Comparison of ENCODE assay signal across 17 cellular contexts in the genomic region with DNA sequence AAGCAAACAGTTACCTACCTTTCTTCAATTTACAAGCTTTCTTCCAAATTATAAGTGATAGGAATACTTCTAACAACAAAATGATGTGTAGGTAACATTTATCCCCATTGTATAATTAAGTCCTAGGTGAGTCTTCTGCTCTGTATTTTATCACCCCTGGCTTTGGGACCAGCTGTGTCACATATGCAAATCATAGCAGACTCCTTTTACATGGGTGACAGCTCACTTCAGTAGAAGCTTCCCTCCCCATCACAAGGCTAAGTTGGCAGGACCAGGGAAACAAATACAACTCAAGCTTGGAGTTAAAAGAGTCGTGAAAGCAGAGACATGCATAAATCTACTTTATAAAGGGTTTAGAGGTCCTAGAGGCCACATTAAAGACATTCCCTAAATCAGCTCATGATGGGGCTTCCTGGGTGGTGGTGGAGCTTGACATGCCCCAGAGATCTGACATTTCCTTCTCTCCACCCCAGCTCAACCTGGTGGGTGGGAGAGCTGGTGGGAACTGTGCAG.
DNase-seq lines count a peak whose midpoint lies in the region; ATAC-seq, FAIRE-seq and TF ChIP-seq lines count a peak whose summit lies in the region.
"Had no signal": no experiment of that assay in that cellular context is flagged by ENCODE, and none has a peak within 500 bp of the region (broad histone marks: within the 10 kb centered on the region; RNA-seq: fewer than 3 reads in every experiment).

No MANE protein-coding gene starts in this region.

- peaks cover 0 to 5% of the 10 kb centered on the region in 2 donors for H3K27me3 Mint-ChIP-seq in CD8-positive, alpha-beta memory T cell
- H3K27me3 Mint-ChIP-seq: CD4-positive, alpha-beta T cell had no signal

- no peak for TF ChIP-seq EP300 in GM12878 (IDR thresholded peaks at IDR 0.05; ENCODE audit: borderline replicate concordance in 1 of 2, control insufficient read depth in 1 of 2, low read depth in 2 of 2, low read length in 2 of 2)

- SMC1A ChIA-PET in GM12878 (lab: Charles Lee; ENCODE audit: uncharacterized antibody, unreplicated experiment): no interaction called here

- CTCF ChIA-PET in GM12878 (lab: Yijun Ruan, JAX): no interaction called here
- CTCF ChIA-PET in CD8-positive, alpha-beta memory T cell (lab: Charles Lee): interaction anchor here (1.0 kb wide), 1 partner anchor 280 kb away, joined by 3 read pairs; no protein-coding TSS in a partner anchor

- H4K20me1 ChIP-seq in BLaER1: no peaks in the 10 kb centered on the region
- H4K20me1 ChIP-seq in DOHH2 (ENCODE audit: control insufficient read depth, insufficient read depth, low read depth, low read length): no peaks in the 10 kb centered on the region
- no peaks in the 10 kb centered on the region for H4K20me1 ChIP-seq in OCI-LY1 (ENCODE audit: insufficient read depth, low read length)
- no peaks in the 10 kb centered on the region for H4K20me1 ChIP-seq in GM12878 (ENCODE audit: control insufficient read depth, insufficient read depth)

- no peak for TF ChIP-seq POLR2A in GM12878 (IDR thresholded peaks at IDR 0.05; ENCODE audit: low read depth, low read length)

- TF ChIP-seq CTCF in DOHH2 (IDR thresholded peaks at IDR 0.05; ENCODE audit: low read depth, low read length, poor library complexity, severe bottlenecking) (no peak), OCI-LY1 (IDR thresholded peaks at IDR 0.05; ENCODE audit: low read length) (no peak), GM12878 (IDR thresholded peaks at IDR 0.05 in 2 of 3, conservative IDR thresholded peaks at IDR 0.05 in 1 of 3; ENCODE audit: control insufficient read depth in 2 of 3, extremely low read depth in 1 of 3, insufficient read depth in 1 of 3, low read depth in 3 of 3, low read length in 3 of 3) (no peak)

- H3K27me3 ChIP-seq in BLaER1 (no peaks in the 10 kb centered on the region), DOHH2 (ENCODE audit: control insufficient read depth, low read length) (no peaks in the 10 kb centered on the region), OCI-LY1 (ENCODE audit: insufficient read depth, low read length) (no peaks in the 10 kb centered on the region), GM12878 (replicated peaks in 1 of 2; ENCODE audit: control insufficient read depth in 2 of 2, insufficient read depth in 2 of 2, low read length in 1 of 2) (no peaks in the 10 kb centered on the region)
- no peaks in the 10 kb centered on the region for H3K27me3 ChIP-seq in CD8-positive, alpha-beta memory T cell (ENCODE audit: insufficient read depth, low read length, poor library complexity, severe bottlenecking)
- H3K27me3 ChIP-seq: SJCRH30 had no signal

- H3K4me2 ChIP-seq in BLaER1 (peak overlapping the region; percentile 68), DOHH2 (ENCODE audit: low read length) (peak overlapping the region; percentile 60), OCI-LY1 (ENCODE audit: low read length) (peak overlapping the region; percentile 40; the same call in 1 of the 2 replicates), GM12878 (ENCODE audit: control insufficient read depth, insufficient read depth) (no peak overlapping the region)

- peak overlapping the region in 1 of 7 donors; percentile 33 for H3K4me3 Mint-ChIP-seq in CD8-positive, alpha-beta memory T cell
- H3K4me3 Mint-ChIP-seq: CD4-positive, alpha-beta T cell had no signal

- H3K27ac ChIP-seq in BLaER1 (0 out of 2 replicates have a peak overlapping the region, but pooled peaks have one; percentile 6), DOHH2 (ENCODE audit: low read depth, low read length) (peak overlapping the region; percentile 38), OCI-LY1 (ENCODE audit: low read depth, low read length, poor library complexity, severe bottlenecking) (peak overlapping the region; percentile 42), GM12878 (ENCODE audit: control insufficient read depth, insufficient read depth) (no peak overlapping the region)
- H3K27ac ChIP-seq in CD8-positive, alpha-beta memory T cell (ENCODE audit: low read depth, low read length): no peak overlapping the region
- H3K27ac ChIP-seq: SJCRH30 had no signal

- H3K9me3 Mint-ChIP-seq in CD8-positive, alpha-beta memory T cell: peaks cover 0 to 1% (median 0%) of the 10 kb centered on the region in 5 donors

- H2AFZ ChIP-seq in OCI-LY1 (ENCODE audit: low read length) (no peak overlapping the region), GM12878 (ENCODE audit: control insufficient read depth, low read depth, low read length) (no peak overlapping the region)

- no peaks in the 10 kb centered on the region for H3K79me2 ChIP-seq in DOHH2 (ENCODE audit: control insufficient read depth, low read length)
- no peaks in the 10 kb centered on the region for H3K79me2 ChIP-seq in OCI-LY1 (ENCODE audit: insufficient read depth, low read length)
- no peaks in the 10 kb centered on the region for H3K79me2 ChIP-seq in GM12878 (ENCODE audit: control insufficient read depth, insufficient read depth, low read length)

- peaks cover 19 to 36% (median 34%) of the 10 kb centered on the region in 3 donors for H3K4me1 Mint-ChIP-seq in CD8-positive, alpha-beta memory T cell

- TF ChIP-seq RAD21 in GM12878 (IDR thresholded peaks at IDR 0.05; ENCODE audit: insufficient read depth, low read depth, low read length): no peak

- POLR2A ChIA-PET in GM12878 (lab: Charles Lee): no interaction called here
- POLR2A ChIA-PET in CD8-positive, alpha-beta memory T cell (lab: Charles Lee): no interaction called here

- no peak overlapping the region for H3K9ac ChIP-seq in BLaER1
- H3K9ac ChIP-seq in OCI-LY1 (ENCODE audit: low read length): peak overlapping the region; percentile 3; the same call in 1 of the 2 replicates
- H3K9ac ChIP-seq in GM12878 (ENCODE audit: control insufficient read depth, insufficient read depth, low read length): no peak overlapping the region

- BruUV-seq in GM12878 (replicated peaks; lab: Mats Ljungman, UMichigan): no TSS peak

- intact Hi-C loops in GM12878 (cut with micrococcal nuclease; ENCODE audit: unreplicated experiment): no loop called here

- in situ Hi-C loops in GM12878 (cut with MboI): loop anchor here (5.0 kb wide), 1 partner anchor 48 kb away; no protein-coding TSS in a partner anchor

- H3K9me3 ChIP-seq in BLaER1 (peaks cover 8% of the 10 kb centered on the region), DOHH2 (ENCODE audit: control insufficient read depth, insufficient read depth, low read length) (peaks cover 5% of the 10 kb centered on the region; the same call in 1 of the 2 replicates), OCI-LY1 (ENCODE audit: low read length) (0 out of 2 replicates have a peak, but pooled peaks cover 2% of the 10 kb centered on the region), GM12878 (replicated peaks; ENCODE audit: control insufficient read depth, insufficient read depth, low read length) (no peaks in the 10 kb centered on the region; the same call in 2 of the 3 replicates)
- H3K9me3 ChIP-seq in CD8-positive, alpha-beta memory T cell (ENCODE audit: low read length): no peaks in the 10 kb centered on the region

- no peak for ATAC-seq in GM12878
- no peak for ATAC-seq in HG02642 (IDR thresholded peaks at IDR 0.05; ENCODE audit: poor library complexity, unreplicated experiment)

- H3K36me3 Mint-ChIP-seq in CD8-positive, alpha-beta memory T cell: peaks cover 0 to 4% (median 0%) of the 10 kb centered on the region in 3 donors

- no peaks in the 10 kb centered on the region for H3K36me3 ChIP-seq in BLaER1
- H3K36me3 ChIP-seq in DOHH2 (ENCODE audit: control insufficient read depth, low read length): no peaks in the 10 kb centered on the region
- H3K36me3 ChIP-seq in OCI-LY1 (ENCODE audit: insufficient read depth, low read length): no peaks in the 10 kb centered on the region
- H3K36me3 ChIP-seq in GM12878 (ENCODE audit: control insufficient read depth in 2 of 2, insufficient read depth in 2 of 2, low read length in 1 of 2): no peaks in the 10 kb centered on the region
- H3K36me3 ChIP-seq in CD8-positive, alpha-beta memory T cell (ENCODE audit: insufficient read depth, low read length): no peaks in the 10 kb centered on the region
- H3K36me3 ChIP-seq: SJCRH30 had no signal

- H3F3A ChIP-seq in DOHH2 (ENCODE audit: control insufficient read depth, insufficient read depth) (no peaks in the 10 kb centered on the region), OCI-LY1 (ENCODE audit: insufficient read depth, low read length) (no peaks in the 10 kb centered on the region)

- no peak overlapping the region for H3K27ac Mint-ChIP-seq in CD8-positive, alpha-beta memory T cell
- H3K27ac Mint-ChIP-seq: CD4-positive, alpha-beta T cell had no signal

- RAD21 ChIA-PET in GM12878 (lab: Charles Lee; ENCODE audit: unreplicated experiment): no interaction called here

- no peak overlapping the region for H3K4me3 ChIP-seq in BLaER1
- peak overlapping the region; percentile 41 for H3K4me3 ChIP-seq in DOHH2 (ENCODE audit: low read length)
- no peak overlapping the region for H3K4me3 ChIP-seq in OCI-LY1 (ENCODE audit: low read depth, low read length, poor library complexity, severe bottlenecking)
- H3K4me3 ChIP-seq in GM12878: no peak overlapping the region
- no peak overlapping the region for H3K4me3 ChIP-seq in CD8-positive, alpha-beta memory T cell (ENCODE audit: low read length)
- H3K4me3 ChIP-seq: SJCRH30 had no signal

- H3K9me2 ChIP-seq in DOHH2 (replicated peaks; ENCODE audit: control insufficient read depth, low read length) (no peaks in the 10 kb centered on the region), OCI-LY1 (ENCODE audit: low read depth, low read length) (no peaks in the 10 kb centered on the region)

- DNase-seq in GM12878 (ENCODE audit: low read depth, low spot score): no peak
- no peak for DNase-seq in inferior parietal cortex (ENCODE audit: extremely low spot score)
- no peak for DNase-seq in T-helper 1 cell
- DNase-seq in CD8-positive, alpha-beta memory T cell: no peak
- DNase-seq: CD4-positive, alpha-beta T cell; DMS153; KG1; MV-4-11; NCI-H1417; NCI-H187; NCI-H2107; NCI-H510A treated with DMSO at 0.1 percent for 48 hours; SJCRH30 had no signal

- peaks cover 34% of the 10 kb centered on the region for H3K4me1 ChIP-seq in BLaER1
- peaks cover 34% of the 10 kb centered on the region for H3K4me1 ChIP-seq in DOHH2 (ENCODE audit: control insufficient read depth, low read length)
- peaks cover 29% of the 10 kb centered on the region for H3K4me1 ChIP-seq in OCI-LY1 (ENCODE audit: insufficient read depth, low read length, severe bottlenecking)
- no peaks in the 10 kb centered on the region for H3K4me1 ChIP-seq in GM12878 (ENCODE audit: control insufficient read depth, insufficient read depth, low read length)
- peaks cover 22% of the 10 kb centered on the region for H3K4me1 ChIP-seq in CD8-positive, alpha-beta memory T cell (ENCODE audit: insufficient read depth, low read length)
- H3K4me1 ChIP-seq: SJCRH30 had no signal

- FAIRE-seq in GM12878 (lab: Jason Lieb, UNC): peak; percentile 70

- 27% methylated on average over 1 of the region's 1 CpG for WGBS in GM12878 (ENCODE audit: insufficient coverage, insufficient replicate concordance, low lambda C conversion rate, missing lambda C conversion rate)

TF ChIP-seq in GM12878, 131 proteins besides CTCF, POLR2A, EP300 and RAD21 (continues in another document):
- TF ChIP-seq SPI1 (IDR thresholded peaks at IDR 0.05; ENCODE audit: borderline replicate concordance, insufficient read depth, low read depth, low read length): no peak
- TF ChIP-seq RELA (IDR thresholded peaks at IDR 0.05; ENCODE audit: borderline replicate concordance, partially characterized antibody): no peak
- no peak for TF ChIP-seq IKZF2 (IDR thresholded peaks at IDR 0.05)

Comparison
In these comparisons a context has a peak if more than half of its experiments do, and no peak if none do; other contexts are left out.
1. H3K27ac ChIP-seq: peak in BLaER1 (single experiment), DOHH2 (single experiment) and OCI-LY1 (single experiment); none in GM12878 (single experiment) and CD8-positive, alpha-beta memory T cell (single experiment).